Comparison of ENCODE assay signal across 16 cellular contexts in genomic region chr3:160806686-160807085, GRCh38.
"Had no signal": no experiment of that assay in that cellular context is flagged by ENCODE, and none has a peak within 500 bp of the region (broad histone marks: within the 10 kb centered on the region; RNA-seq: fewer than 3 reads in every experiment).

No MANE protein-coding gene starts in this region.

- H3K9me3 Mint-ChIP-seq: endodermal cell, immature natural killer cell, naive B cell, nephron had no signal

- H3K27ac Mint-ChIP-seq: endodermal cell, naive B cell, nephron had no signal

- H3K27ac ChIP-seq: cardiac muscle cell, neutrophil, thoracic aorta had no signal

- DNase-seq: cerebellar nuclear complex; effector CD4-positive, alpha-beta T cell; endodermal cell; erythroblast; foreskin melanocyte; immature natural killer cell; mesendoderm; naive B cell; small intestine; stimulated activated CD4-positive, alpha-beta T cell treated with anti-CD3 and anti-CD28 coated beads, Interleukin-2, amount 100 ng/mL, for 48 hours; stimulated activated naive CD4-positive, alpha-beta T cell treated with Interleukin-2 at 50 U/mL for 16 hours; substantia nigra had no signal

- H3K4me3 ChIP-seq: cardiac muscle cell, thoracic aorta had no signal

- H3K36me3 Mint-ChIP-seq: immature natural killer cell, naive B cell had no signal

- H3K27me3 ChIP-seq: cardiac muscle cell, neutrophil had no signal

- H3K27me3 Mint-ChIP-seq: naive B cell had no signal

- H3K4me3 Mint-ChIP-seq: endodermal cell, naive B cell, nephron had no signal

- H3K9me3 ChIP-seq: neutrophil, thoracic aorta had no signal

- H3K36me3 ChIP-seq: cardiac muscle cell, neutrophil, thoracic aorta had no signal
